Comparison of ENCODE assay signal across 11 cellular contexts in the genomic region with DNA sequence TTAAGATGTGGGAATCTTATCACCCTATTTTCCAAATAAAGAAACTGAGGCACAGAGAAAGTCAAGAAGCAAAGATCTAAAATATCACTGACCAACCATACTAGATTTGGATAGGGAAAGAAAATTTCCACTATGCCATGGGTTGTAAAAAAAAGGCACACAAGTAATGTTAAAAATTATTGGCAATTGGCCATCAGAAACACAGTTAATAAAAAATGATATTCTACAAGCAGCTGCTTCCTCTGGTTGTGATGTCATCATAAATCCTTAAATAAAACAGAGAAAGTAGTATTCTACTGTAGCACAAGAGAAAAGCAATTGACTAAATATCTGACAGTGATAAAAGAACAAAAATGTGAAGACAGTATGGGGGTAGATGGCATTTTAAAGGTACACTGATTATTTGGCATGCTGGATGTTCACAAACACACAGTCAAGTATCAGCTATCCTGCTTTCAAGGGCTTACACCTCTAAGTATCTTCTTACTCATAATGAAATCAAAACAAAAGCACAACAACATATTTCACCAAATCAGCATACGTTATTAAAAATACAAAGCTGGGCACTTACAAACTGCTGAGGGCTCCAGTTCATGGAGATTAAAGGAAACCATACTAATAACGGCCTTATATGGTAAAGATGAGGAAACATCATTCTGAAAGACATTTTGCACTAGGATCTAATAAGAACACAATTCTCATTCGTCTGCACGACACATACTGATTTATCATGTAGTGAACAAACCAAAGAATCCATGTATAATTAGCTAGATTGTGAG. TPM values are rescaled to one million over a fixed set of nuclear protein-coding genes. Genes with fewer than 3 reads are reported as not detected.
A peak's percentile ranks its signal among the peaks of the same experiment; 100 is the strongest.
DNase-seq lines count a peak whose midpoint lies in the region; ATAC-seq and TF ChIP-seq lines count a peak whose summit lies in the region.
"Had no signal": no experiment of that assay in that cellular context is flagged by ENCODE, and none has a peak within 500 bp of the region (broad histone marks: within the 10 kb centered on the region; RNA-seq: fewer than 3 reads in every experiment).

No MANE protein-coding gene starts in this region.

- DNase-seq in activated CD8-positive, alpha-beta memory T cell treated with anti-CD3 and anti-CD28 coated beads, Interleukin-2, amount 10 ng/mL, durations not matched to agents 7 days and 5 days, result no peak
- no peak for DNase-seq in activated CD8-positive, alpha-beta memory T cell treated with anti-CD3 and anti-CD28 coated beads, Interleukin-2, amount 50 U/mL, for 4 hours
- DNase-seq in brain microvascular endothelial cell (no peak), mesothelial cell of epicardium (ENCODE audit: low spot score in 2 of 2, unreplicated experiment in 2 of 2) (no peak), transverse colon (no peak), midbrain (lab: John Stamatoyannopoulos, UW) (no peak)
- DNase-seq in CD4-positive, alpha-beta memory T cell, result no peak
- DNase-seq: activated naive CD4-positive, alpha-beta T cell treated with anti-CD3 and anti-CD28 coated beads for 36 hours; stimulated activated CD4-positive, alpha-beta T cell treated with anti-CD3 and anti-CD28 coated beads, Interleukin-2, amount 100 ng/mL, for 24 hours had no signal

- H3K4me3 ChIP-seq in brain microvascular endothelial cell (ENCODE audit: low read depth, low read length) (no peak overlapping the region), transverse colon (no peak overlapping the region)
- H3K4me3 ChIP-seq in CD4-positive, alpha-beta memory T cell (ENCODE audit: low read length in 2 of 2), result no peak overlapping the region

- peaks cover 4 to 60% (median 45%) of the 10 kb centered on the region in 4 donors for H3K4me1 ChIP-seq in transverse colon
- H3K4me1 ChIP-seq in CD4-positive, alpha-beta memory T cell (ENCODE audit: insufficient read depth, low read length), result peaks cover 33% of the 10 kb centered on the region

- H3K27me3 Mint-ChIP-seq in activated CD8-positive, alpha-beta memory T cell treated with anti-CD3 and anti-CD28 coated beads, Interleukin-2, amount 10 ng/mL, durations not matched to agents 7 days and 5 days, result no peaks in the 10 kb centered on the region
- H3K27me3 Mint-ChIP-seq in mesothelial cell of epicardium (ENCODE audit: low read depth), result no peaks in the 10 kb centered on the region
- H3K27me3 Mint-ChIP-seq in CD4-positive, alpha-beta memory T cell, result no peaks in the 10 kb centered on the region

- ATAC-seq in activated CD8-positive, alpha-beta memory T cell treated with anti-CD3 and anti-CD28 coated beads, Interleukin-2, amount 10 ng/mL, durations not matched to agents 7 days and 5 days, result peak; percentile 21
- no peak for ATAC-seq in GM18873 (IDR thresholded peaks at IDR 0.05; ENCODE audit: low FRiP score, unreplicated experiment)
- ATAC-seq: HCT116 had no signal

- peaks cover 46% of the 10 kb centered on the region for H3K4me1 Mint-ChIP-seq in activated CD8-positive, alpha-beta memory T cell treated with anti-CD3 and anti-CD28 coated beads, Interleukin-2, amount 10 ng/mL, durations not matched to agents 7 days and 5 days
- peaks cover 47% of the 10 kb centered on the region for H3K4me1 Mint-ChIP-seq in mesothelial cell of epicardium
- peaks cover 24 to 46% (median 32%) of the 10 kb centered on the region in 4 donors for H3K4me1 Mint-ChIP-seq in CD4-positive, alpha-beta memory T cell

- peak overlapping the region; percentile 68 for H3K27ac ChIP-seq in brain microvascular endothelial cell
- peak overlapping the region; percentile 84 to 94 (median 88) for H3K27ac ChIP-seq in transverse colon
- no peak overlapping the region for H3K27ac ChIP-seq in CD4-positive, alpha-beta memory T cell (ENCODE audit: low read depth, low read length)

- no peak for TF ChIP-seq EP300 in transverse colon (IDR thresholded peaks at IDR 0.05; ENCODE audit: low read depth)

- TF ChIP-seq CTCF in brain microvascular endothelial cell (IDR thresholded peaks at IDR 0.05; ENCODE audit: low read depth, low read length, missing control alignments) (no peak), mesothelial cell of epicardium (IDR thresholded peaks at IDR 0.05; ENCODE audit: unreplicated experiment) (no peak), transverse colon (IDR thresholded peaks at IDR 0.05) (no peak)

- peaks cover 2% of the 10 kb centered on the region for H3K36me3 ChIP-seq in brain microvascular endothelial cell (replicated peaks)
- H3K36me3 ChIP-seq in transverse colon, result no peaks in the 10 kb centered on the region
- no peaks in the 10 kb centered on the region for H3K36me3 ChIP-seq in CD4-positive, alpha-beta memory T cell (ENCODE audit: insufficient read depth, low read length)

- POLR2A ChIA-PET in CD4-positive, alpha-beta memory T cell (lab: Charles Lee; ENCODE audit: partially characterized antibody), result interaction anchor here (0.7 to 1.5 kb wide), 2 partner anchors 21 to 124 kb away, joined by 3 to 5 read pairs; partner anchors contain the start of genes ISCU and SART3

- WGBS in transverse colon (ENCODE audit: low coverage in 1 of 2), 2 donors, result 50% methylated on average over 4 of the region's 4 CpGs

- no peak overlapping the region for H3K4me3 Mint-ChIP-seq in activated CD8-positive, alpha-beta memory T cell treated with anti-CD3 and anti-CD28 coated beads, Interleukin-2, amount 10 ng/mL, durations not matched to agents 7 days and 5 days
- H3K4me3 Mint-ChIP-seq in mesothelial cell of epicardium, result no peak overlapping the region
- no peak overlapping the region for H3K4me3 Mint-ChIP-seq in CD4-positive, alpha-beta memory T cell
- H3K4me3 Mint-ChIP-seq: activated naive CD4-positive, alpha-beta T cell treated with anti-CD3 and anti-CD28 coated beads for 36 hours had no signal

- no peak for TF ChIP-seq POLR2A in transverse colon (IDR thresholded peaks at IDR 0.05)

- H3K9me3 ChIP-seq in transverse colon, result no peaks in the 10 kb centered on the region
- H3K9me3 ChIP-seq in CD4-positive, alpha-beta memory T cell (ENCODE audit: control insufficient read depth in 1 of 2, low read length in 2 of 2), result no peaks in the 10 kb centered on the region

- intact Hi-C loops in transverse colon (cut with DNase I; ENCODE audit: low total_unique reads), result no loop called here
- intact Hi-C loops in CD4-positive, alpha-beta memory T cell (cut with micrococcal nuclease), result no loop called here

- peaks cover 3% of the 10 kb centered on the region for H3K36me3 Mint-ChIP-seq in activated CD8-positive, alpha-beta memory T cell treated with anti-CD3 and anti-CD28 coated beads, Interleukin-2, amount 10 ng/mL, durations not matched to agents 7 days and 5 days
- peaks cover 3% of the 10 kb centered on the region for H3K36me3 Mint-ChIP-seq in mesothelial cell of epicardium
- no peaks in the 10 kb centered on the region for H3K36me3 Mint-ChIP-seq in CD4-positive, alpha-beta memory T cell

- CTCF ChIA-PET in activated CD8-positive, alpha-beta memory T cell treated with anti-CD3 and anti-CD28 coated beads, Interleukin-2, amount 10 ng/mL, durations not matched to agents 7 days and 5 days (lab: Charles Lee), result interaction anchor here (0.8 to 2.9 kb wide), 10 partner anchors 8 to 265 kb away, joined by 3 to 21 read pairs (median 4); partner anchors contain the start of gene SELPLG
- CTCF ChIA-PET in CD4-positive, alpha-beta memory T cell (lab: Charles Lee; ENCODE audit: partially characterized antibody), result interaction anchor here (0.8 to 3.8 kb wide), 7 partner anchors 10 to 118 kb away, joined by 3 to 21 read pairs (median 7); no protein-coding TSS in a partner anchor

- in situ Hi-C loops in brain microvascular endothelial cell (cut with HindIII; ENCODE audit: low pct_ligation_motif_present, low sequenced_read_pairs) (no loop called here), transverse colon (cut with MboI; ENCODE audit: low pct_ligation_motif_present in 1 of 4, low pct_unique_long_range_greater_than_20kb in 1 of 4, low sequenced_read_pairs in 3 of 4) (no loop called here)

- no peak overlapping the region for H3K27ac Mint-ChIP-seq in activated CD8-positive, alpha-beta memory T cell treated with anti-CD3 and anti-CD28 coated beads, Interleukin-2, amount 10 ng/mL, durations not matched to agents 7 days and 5 days
- peak overlapping the region; percentile 71 for H3K27ac Mint-ChIP-seq in mesothelial cell of epicardium
- peak overlapping the region in 3 of 7 donors; percentile 4 to 25 (median 19) for H3K27ac Mint-ChIP-seq in CD4-positive, alpha-beta memory T cell
- H3K27ac Mint-ChIP-seq: activated naive CD4-positive, alpha-beta T cell treated with anti-CD3 and anti-CD28 coated beads for 36 hours had no signal

- no peaks in the 10 kb centered on the region for H3K9me3 Mint-ChIP-seq in activated CD8-positive, alpha-beta memory T cell treated with anti-CD3 and anti-CD28 coated beads, Interleukin-2, amount 10 ng/mL, durations not matched to agents 7 days and 5 days (ENCODE audit: low read depth)
- peaks cover 6% of the 10 kb centered on the region for H3K9me3 Mint-ChIP-seq in mesothelial cell of epicardium
- H3K9me3 Mint-ChIP-seq in CD4-positive, alpha-beta memory T cell, result no peaks in the 10 kb centered on the region
- H3K9me3 Mint-ChIP-seq: activated naive CD4-positive, alpha-beta T cell treated with anti-CD3 and anti-CD28 coated beads for 36 hours had no signal

- H3K27me3 ChIP-seq in brain microvascular endothelial cell (replicated peaks), result no peaks in the 10 kb centered on the region
- no peaks in the 10 kb centered on the region for H3K27me3 ChIP-seq in transverse colon
- H3K27me3 ChIP-seq in CD4-positive, alpha-beta memory T cell (ENCODE audit: insufficient read depth, low read length), result no peaks in the 10 kb centered on the region

RNA-seq across cellular contexts. Expression of gene CORO1C, which starts 45.7 kb away (rescaled TPM):
- 10 to 100 TPM; 54.3 to 63.0 TPM for total RNA-seq in activated CD8-positive, alpha-beta memory T cell treated with anti-CD3 and anti-CD28 coated beads, Interleukin-2, amount 10 ng/mL, durations not matched to agents 7 days and 5 days
- total RNA-seq in mesothelial cell of epicardium (61.8 to 65.3 TPM (median 64.8 TPM) in 3 replicates), transverse colon (100 to 1,000 TPM in 3 of 4 donors, 10 to 100 TPM in 1; 68.1 to 153 (median 128) TPM)
- total RNA-seq in CD4-positive, alpha-beta memory T cell, result 10 to 100 TPM; 10.3 to 11.9 TPM
- polyA plus RNA-seq in CD4-positive, alpha-beta memory T cell, result 10 to 100 TPM in 1 of 2 donors, 1 to 10 TPM in 1; 8.0 to 12.6 TPM

RNA-seq across cellular contexts. Expression of gene SELPLG, which starts 52.0 kb away (rescaled TPM):
- 100 to 1,000 TPM; 148 to 184 TPM for total RNA-seq in activated CD8-positive, alpha-beta memory T cell treated with anti-CD3 and anti-CD28 coated beads, Interleukin-2, amount 10 ng/mL, durations not matched to agents 7 days and 5 days
- total RNA-seq in mesothelial cell of epicardium (0.33 to 0.47 TPM in 2 of 3 replicates, not detected in the other), transverse colon (1 to 10 TPM; 1.6 to 9.4 (median 3.6) TPM)
- total RNA-seq in CD4-positive, alpha-beta memory T cell, result 100 to 1,000 TPM; 175 to 176 TPM
- polyA plus RNA-seq in CD4-positive, alpha-beta memory T cell, result 100 to 1,000 TPM; 485 to 781 TPM

Comparison
In these comparisons a context has a peak if more than half of its experiments do, and no peak if none do; other contexts are left out.
1. RNA of gene SELPLG, which starts 52.0 kb away (total RNA-seq): 148 to 184 TPM in activated CD8-positive, alpha-beta memory T cell treated with anti-CD3 and anti-CD28 coated beads, Interleukin-2, amount 10 ng/mL, durations not matched to agents 7 days and 5 days and 175 to 176 TPM in CD4-positive, alpha-beta memory T cell; 1.6 to 9.4 TPM in transverse colon and 0.33 to 0.47 TPM in mesothelial cell of epicardium; every median in the first group is over 10 times any median in the second.